In the genomic region with DNA sequence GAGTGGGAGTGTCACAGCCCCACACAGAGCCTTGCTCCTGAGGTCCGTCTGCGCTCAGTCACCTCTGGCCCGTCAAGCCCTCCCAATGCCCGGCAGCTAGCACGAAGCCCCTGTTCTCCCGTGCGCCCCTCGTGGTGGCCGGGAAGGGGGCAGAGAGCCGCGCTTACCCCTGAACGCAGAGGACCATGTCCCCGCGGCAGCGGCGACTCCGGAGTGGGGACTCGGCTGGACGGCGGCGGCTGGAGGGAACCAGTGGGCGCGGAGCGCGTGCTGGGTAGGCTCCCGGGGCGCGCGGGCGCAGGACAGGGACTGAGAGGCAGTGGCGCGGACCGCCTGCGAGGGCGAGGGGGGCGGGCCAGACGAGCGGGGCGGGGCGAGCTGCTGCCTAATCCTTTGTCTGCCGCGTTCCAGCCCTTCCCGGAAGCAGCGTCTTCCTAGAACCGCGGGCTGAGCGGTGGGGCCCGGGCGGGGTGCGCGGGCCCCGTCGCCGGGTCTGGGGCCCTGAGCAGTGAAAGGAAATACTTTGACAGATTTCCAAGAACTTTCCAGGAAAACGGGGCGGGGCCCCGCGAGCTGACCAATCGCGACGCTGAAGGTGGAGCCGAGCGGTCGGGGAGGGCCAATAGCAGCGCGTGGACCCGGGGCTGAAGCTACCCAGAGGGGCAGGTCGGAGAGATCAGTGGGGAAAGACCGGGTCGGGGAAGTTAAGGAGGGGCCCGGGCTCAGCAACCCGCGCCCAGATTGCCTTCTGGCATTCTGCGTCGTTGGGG, we compare ENCODE assay signal across 8 cellular contexts. TPM values are rescaled to one million over a fixed set of nuclear protein-coding genes. Genes with fewer than 3 reads are reported as not detected.
DNase-seq lines count a peak whose midpoint lies in the region; ATAC-seq and TF ChIP-seq lines count a peak whose summit lies in the region.

A gene with protein sequence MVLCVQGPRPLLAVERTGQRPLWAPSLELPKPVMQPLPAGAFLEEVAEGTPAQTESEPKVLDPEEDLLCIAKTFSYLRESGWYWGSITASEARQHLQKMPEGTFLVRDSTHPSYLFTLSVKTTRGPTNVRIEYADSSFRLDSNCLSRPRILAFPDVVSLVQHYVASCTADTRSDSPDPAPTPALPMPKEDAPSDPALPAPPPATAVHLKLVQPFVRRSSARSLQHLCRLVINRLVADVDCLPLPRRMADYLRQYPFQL (minus strand): TSS at position 311 of the 770 bp plus-strand sequence. CDS start 124 bp downstream, at position 187.

- peaks cover 67 to 80% of the 10 kb centered on the region in 2 donors for H3K4me1 Mint-ChIP-seq in natural killer cell treated with Interleukin-12 subunit alpha and Interleukin-12 subunit beta and Interleukin-15 and Interleukin-18, amount 100 ng/mL, for 72 hours (ENCODE audit: low read depth in 2 of 2)

- H3K4me3 Mint-ChIP-seq in natural killer cell treated with Interleukin-12 subunit alpha and Interleukin-12 subunit beta and Interleukin-15 and Interleukin-18, amount 100 ng/mL, for 72 hours: peak within 1 kb of the TSS; percentile 91

- in situ Hi-C loops in KBM-7 (cut with MboI; ENCODE audit: low pct_unique_long_range_greater_than_20kb, low sequenced_read_pairs): no loop called here

- peak; percentile 93 for DNase-seq in EH (ENCODE audit: low read depth)
- peak; percentile 100 for DNase-seq in KBM-7
- peak; percentile 91 for DNase-seq in RPMI8226
- peak; percentile 81 to 94 for DNase-seq in activated T-helper 1 cell treated with anti-CD3 and anti-CD28 coated beads, Interleukin-2, amount 50 U/mL, for 16 hours (ENCODE audit: low read depth in 1 of 2, low spot score in 1 of 2)
- DNase-seq in fibroblast of mammary gland (ENCODE audit: low read depth): peak; percentile 90
- peak; percentile 99 for DNase-seq in natural killer cell treated with Interleukin-12 subunit alpha and Interleukin-12 subunit beta and Interleukin-15 and Interleukin-18, amount 100 ng/mL, for 72 hours (ENCODE audit: low spot score)
- DNase-seq in stimulated activated naive CD8-positive, alpha-beta T cell treated with anti-CD3 and anti-CD28 coated beads, Interleukin-15, Interleukin-2, amounts not matched to agents 100 U/mL and 50 U/mL, for 24 hours: peak; percentile 98

- no peaks in the 10 kb centered on the region for H3K27me3 Mint-ChIP-seq in natural killer cell treated with Interleukin-12 subunit alpha and Interleukin-12 subunit beta and Interleukin-15 and Interleukin-18, amount 100 ng/mL, for 72 hours

- TF ChIP-seq CTCF in fibroblast of mammary gland (conservative IDR thresholded peaks at IDR 0.05; ENCODE audit: control insufficient read depth, insufficient read depth, low read depth, low read length): peak; percentile 29

- H3K36me3 Mint-ChIP-seq in natural killer cell treated with Interleukin-12 subunit alpha and Interleukin-12 subunit beta and Interleukin-15 and Interleukin-18, amount 100 ng/mL, for 72 hours: peaks cover 20% of the 10 kb centered on the region

- H3K4me3 ChIP-seq in fibroblast of mammary gland (ENCODE audit: control insufficient read depth, low read depth, low read length): peak within 1 kb of the TSS; percentile 50

- H3K27ac Mint-ChIP-seq in natural killer cell treated with Interleukin-12 subunit alpha and Interleukin-12 subunit beta and Interleukin-15 and Interleukin-18, amount 100 ng/mL, for 72 hours: peak within 1 kb of the TSS; percentile 99

- peak; percentile 74 for ATAC-seq in GM21717 (IDR thresholded peaks at IDR 0.05; ENCODE audit: unreplicated experiment)
- ATAC-seq in natural killer cell treated with Interleukin-12 subunit alpha and Interleukin-12 subunit beta and Interleukin-15 and Interleukin-18, amount 100 ng/mL, for 72 hours: peak; percentile 86 to 90
- peak; percentile 74 for ATAC-seq in stimulated activated naive CD8-positive, alpha-beta T cell treated with anti-CD3 and anti-CD28 coated beads, Interleukin-15, Interleukin-2, amounts not matched to agents 100 U/mL and 50 U/mL, for 24 hours

- no peaks in the 10 kb centered on the region for H3K9me3 Mint-ChIP-seq in natural killer cell treated with Interleukin-12 subunit alpha and Interleukin-12 subunit beta and Interleukin-15 and Interleukin-18, amount 100 ng/mL, for 72 hours

RNA-seq across cellular contexts. Expression of the gene that starts here (rescaled TPM):
- 100 to 1,000 TPM; 146 to 151 TPM for total RNA-seq in natural killer cell treated with Interleukin-12 subunit alpha and Interleukin-12 subunit beta and Interleukin-15 and Interleukin-18, amount 100 ng/mL, for 72 hours

Comparison
In these comparisons a context has a peak if more than half of its experiments do, and no peak if none do; other contexts are left out.
1. Peak in every context shown above with its lines: DNase-seq, ATAC-seq and H3K4me3 ChIP-seq.